11 cellular contexts compared by ENCODE assay signal in genomic region chr6:49541210-49541724, GRCh38. TPM values are rescaled to one million over a fixed set of nuclear protein-coding genes. Genes with fewer than 3 reads are reported as not detected.
DNase-seq lines count a peak whose midpoint lies in the region; FAIRE-seq and TF ChIP-seq lines count a peak whose summit lies in the region.
"Had no signal": no experiment of that assay in that cellular context is flagged by ENCODE, and none has a peak within 500 bp of the region (broad histone marks: within the 10 kb centered on the region; RNA-seq: fewer than 3 reads in every experiment).

No MANE protein-coding gene starts in this region.

- no peaks in the 10 kb centered on the region for H3K27me3 ChIP-seq in testis
- no peaks in the 10 kb centered on the region for H3K27me3 ChIP-seq in suprapubic skin

- FAIRE-seq in HTR-8/SVneo (lab: Jason Lieb, UNC), result peak; percentile 13
- FAIRE-seq: frontal cortex had no signal

- H3K4me3 ChIP-seq in testis (no peak overlapping the region), suprapubic skin (no peak overlapping the region)

- TF ChIP-seq POLR2A in testis (IDR thresholded peaks at IDR 0.05), result no peak
- no peak for TF ChIP-seq POLR2A in suprapubic skin (IDR thresholded peaks at IDR 0.05)

- peak; percentile 10 for DNase-seq in AG09319 (ENCODE audit: extremely low read depth, low read depth)
- peak; percentile 75 for DNase-seq in HTR-8/SVneo (ENCODE audit: insufficient read length, low spot score)
- DNase-seq in SW480 (ENCODE audit: low spot score), result peak; percentile 58
- DNase-seq in kidney tubule cell (ENCODE audit: low spot score), result peak; percentile 75
- DNase-seq in COLO668 (lab: John Stamatoyannopoulos, UW; ENCODE audit: unreplicated experiment), result no peak
- no peak for DNase-seq in testis
- no peak for DNase-seq in GM20000 (ENCODE audit: low spot score)
- DNase-seq in suprapubic skin (ENCODE audit: low spot score in 2 of 2), result no peak
- DNase-seq: activated naive CD8-positive, alpha-beta T cell treated with anti-CD3 and anti-CD28 coated beads, Interleukin-2, amount 10 ng/mL, durations not matched to agents 7 days and 5 days had no signal

- H3K36me3 ChIP-seq in testis (ENCODE audit: low read depth, missing control alignments) (no peaks in the 10 kb centered on the region), suprapubic skin (no peaks in the 10 kb centered on the region)

- 41 to 42% methylated on average over 1 of the region's 1 CpG for WGBS in testis, 2 donors
- 21% methylated on average over 1 of the region's 1 CpG for WGBS in suprapubic skin

- intact Hi-C loops in testis (cut with DNase I; ENCODE audit: low total_unique reads), result no loop called here

- no peaks in the 10 kb centered on the region for H3K9me3 ChIP-seq in testis
- no peaks in the 10 kb centered on the region for H3K9me3 ChIP-seq in suprapubic skin

- H3K4me1 ChIP-seq in testis, result no peaks in the 10 kb centered on the region
- H3K4me1 ChIP-seq in suprapubic skin, result peaks cover 7% of the 10 kb centered on the region

- TF ChIP-seq CTCF in AG09319 (IDR thresholded peaks at IDR 0.05; ENCODE audit: low read depth, low read length), result no peak
- no peak for TF ChIP-seq CTCF in testis (IDR thresholded peaks at IDR 0.05)
- TF ChIP-seq CTCF in GM20000 (IDR thresholded peaks at IDR 0.05; ENCODE audit: extremely low read depth, missing control alignments), result no peak
- TF ChIP-seq CTCF in suprapubic skin (IDR thresholded peaks at IDR 0.05), result no peak

- no peak for TF ChIP-seq EP300 in suprapubic skin (IDR thresholded peaks at IDR 0.05)

- H3K27ac ChIP-seq in testis, result peak overlapping the region in 1 of 2 donors; percentile 64
- H3K27ac ChIP-seq in suprapubic skin, result no peak overlapping the region

RNA-seq across cellular contexts. Expression of gene C6orf141, which starts 9.2 kb away (rescaled TPM):
- total RNA-seq in testis, result 10 to 100 TPM; 41.3 to 58.4 TPM
- polyA plus RNA-seq in testis (ENCODE audit: insufficient read depth, low read depth, low replicate concordance), result 11.3 TPM
- total RNA-seq in suprapubic skin, result 10 to 100 TPM in 1 of 4 donors, 1 to 10 TPM in 3; 8.2 to 49.7 (median 9.3) TPM
- polyA plus RNA-seq: neural cell had no signal

RNA-seq across cellular contexts. Expression of gene GLYATL3, which starts 41.5 kb away (rescaled TPM):
- total RNA-seq in testis (not detected), suprapubic skin (not detected)
- not detected for polyA plus RNA-seq in testis (ENCODE audit: insufficient read depth, low read depth, low replicate concordance)
- total RNA-seq: activated naive CD8-positive, alpha-beta T cell treated with anti-CD3 and anti-CD28 coated beads, Interleukin-2, amount 10 ng/mL, durations not matched to agents 7 days and 5 days; frontal cortex had no signal
- polyA plus RNA-seq: neural cell had no signal

Comparison
In these comparisons a context has a peak if more than half of its experiments do, and no peak if none do; other contexts are left out.
1. DNase-seq: peak in AG09319 (single experiment), HTR-8/SVneo (single experiment), SW480 (single experiment) and kidney tubule cell (single experiment); none in COLO668 (single experiment), testis (single experiment), GM20000 (single experiment) and suprapubic skin (0 of 2).